ENCODE assay signal across 8 cellular contexts in genomic region chr2:165293439-165294420, GRCh38. TPM values are rescaled to one million over a fixed set of nuclear protein-coding genes. Genes with fewer than 3 reads are reported as not detected.
A peak's percentile ranks its signal among the peaks of the same experiment; 100 is the strongest.
DNase-seq lines count a peak whose midpoint lies in the region; ATAC-seq and TF ChIP-seq lines count a peak whose summit lies in the region.

No MANE protein-coding gene starts in this region.

- H3K27ac Mint-ChIP-seq in progenitor cell of endocrine pancreas = no peak overlapping the region

- no peaks in the 10 kb centered on the region for H3K27me3 ChIP-seq in heart left ventricle

- TF ChIP-seq POLR2A in heart left ventricle (IDR thresholded peaks at IDR 0.05) = no peak

- H3K36me3 ChIP-seq in heart left ventricle = no peaks in the 10 kb centered on the region

- H3K9me3 ChIP-seq in heart left ventricle = no peaks in the 10 kb centered on the region

- H3K4me3 ChIP-seq in heart left ventricle = no peak overlapping the region

- H3K4me1 ChIP-seq in heart left ventricle = peaks cover 0 to 4% (median 0%) of the 10 kb centered on the region in 12 donors

- intact Hi-C loops in heart left ventricle (cut with DNase I) = loop anchor here (1.0 to 10.0 kb wide), 12 partner anchors 19 to 301 kb away; partner anchors contain the start of gene SCN2A (in 6 of the 10)

- TF ChIP-seq CTCF in heart left ventricle (IDR thresholded peaks at IDR 0.05) (peak; percentile 64 to 84 (median 76)), progenitor cell of endocrine pancreas (IDR thresholded peaks at IDR 0.05; ENCODE audit: unreplicated experiment) (peak; percentile 79)

- H3K36me3 Mint-ChIP-seq in progenitor cell of endocrine pancreas (ENCODE audit: insufficient read depth) = no peaks in the 10 kb centered on the region

- peaks cover 2% of the 10 kb centered on the region for H3K4me1 Mint-ChIP-seq in progenitor cell of endocrine pancreas (ENCODE audit: low read depth)

- no peaks in the 10 kb centered on the region for H3K27me3 Mint-ChIP-seq in progenitor cell of endocrine pancreas

- 25 to 28% (median 27%) methylated on average over 6 of the region's 6 CpGs for WGBS in heart left ventricle, 4 donors

- no peak overlapping the region for H3K27ac ChIP-seq in heart left ventricle

- peak overlapping the region; percentile 65 for H3K4me3 Mint-ChIP-seq in progenitor cell of endocrine pancreas (ENCODE audit: low read depth)

- no peaks in the 10 kb centered on the region for H3K9me3 Mint-ChIP-seq in progenitor cell of endocrine pancreas (ENCODE audit: low read depth)

- peak; percentile 12 for DNase-seq in activated CD8-positive, alpha-beta memory T cell treated with anti-CD3 and anti-CD28 coated beads, Interleukin-2, amount 50 U/mL, for 1 hour (ENCODE audit: extremely low read depth)
- DNase-seq in activated CD8-positive, alpha-beta memory T cell treated with anti-CD3 and anti-CD28 coated beads, Interleukin-2, amount 50 U/mL, for 4 hours = no peak
- peak; percentile 94 for DNase-seq in HT1080 (ENCODE audit: low read depth)
- peak; percentile 97 for DNase-seq in NCI-H82 (lab: John Stamatoyannopoulos, UW)
- DNase-seq in activated naive CD8-positive, alpha-beta T cell treated with anti-CD3 and anti-CD28 coated beads, Interleukin-2, amount 50 U/mL, for 16 hours (ENCODE audit: low read depth, low spot score) = peak; percentile 10
- peak in 2 of 5 donors; percentile 30 to 60 for DNase-seq in heart left ventricle
- peak; percentile 24 for DNase-seq in progenitor cell of endocrine pancreas (ENCODE audit: low spot score, unreplicated experiment)

- ATAC-seq in GM21529 (IDR thresholded peaks at IDR 0.05; ENCODE audit: unreplicated experiment) (peak; percentile 100), heart left ventricle (peak; percentile 95 to 99 (median 98))

RNA-seq across cellular contexts. Expression of gene SCN2A, which starts 54.5 kb away (rescaled TPM):
- total RNA-seq in HT1080 (2014; rRNA removed; shearing (Covaris generic)) = 4.4 and 4.6 TPM in 2 replicates
- 3.4 and 4.4 TPM in 2 replicates for polyA plus RNA-seq in HT1080 (2015; cell fraction: cytosol; rRNA removed)
- 14.6 and 15.2 TPM in 2 replicates for polyA plus RNA-seq in HT1080 (2015; cell fraction: nucleus; rRNA removed)
- total RNA-seq in heart left ventricle (under 1 TPM in 5 of 9 donors, not detected in 4; 0.04 to 0.45 (median 0.17) TPM), progenitor cell of endocrine pancreas (0.86 and 1.0 TPM in 2 replicates)
- polyA plus RNA-seq in heart left ventricle = under 1 TPM; 0.01 to 0.04 TPM
